Comparison of ENCODE assay signal across 1 cellular context in genomic region chr17:21286066-21286770, GRCh38.
TF ChIP-seq lines count a peak whose summit lies in the region.

No MANE protein-coding gene starts in this region.

TF ChIP-seq in H1, 55 proteins besides CTCF, POLR2A, EP300 and RAD21 (continued from another document):
- TF ChIP-seq CHD7 (IDR thresholded peaks at IDR 0.05; ENCODE audit: insufficient replicate concordance, low read length) (no peak), SP1 (IDR thresholded peaks at IDR 0.05; ENCODE audit: low read depth, low read length) (no peak), NRF1 (IDR thresholded peaks at IDR 0.05; ENCODE audit: low read depth, low read length) (no peak), HDAC6 (IDR thresholded peaks at IDR 0.05; ENCODE audit: low read depth, low read length) (no peak), POLR2AphosphoS5 (IDR thresholded peaks at IDR 0.05; ENCODE audit: low read depth, low read length) (no peak), SP2 (IDR thresholded peaks at IDR 0.05; ENCODE audit: low read length) (no peak), RNF2 (IDR thresholded peaks at IDR 0.05; ENCODE audit: borderline replicate concordance, low read depth, low read length, missing control alignments, poor library complexity, severe bottlenecking) (no peak)
